In genomic region chr9:87516222-87516930, GRCh38 we compare ENCODE assay signal across 12 cellular contexts. TPM values are rescaled to one million over a fixed set of nuclear protein-coding genes. Genes with fewer than 3 reads are reported as not detected.
A peak's percentile ranks its signal among the peaks of the same experiment; 100 is the strongest.
DNase-seq lines count a peak whose midpoint lies in the region; ATAC-seq and TF ChIP-seq lines count a peak whose summit lies in the region.
"Had no signal": no experiment of that assay in that cellular context is flagged by ENCODE, and none has a peak within 500 bp of the region (broad histone marks: within the 10 kb centered on the region; RNA-seq: fewer than 3 reads in every experiment).

No MANE protein-coding gene starts in this region.

- intact Hi-C loops in thyroid gland (cut with DNase I): loop anchor here (10.0 kb wide), 1 partner anchor 48 kb away; no protein-coding TSS in a partner anchor

- peak in 46 of 76 experiments; percentile 3 to 66 (median 32) for DNase-seq in HUDEP-2 (lab: John Stamatoyannopoulos, UW; ENCODE audit: unreplicated experiment in 76 of 76)
- DNase-seq in thyroid gland: peak; percentile 9 to 27
- no peak for DNase-seq in amniotic stem cell (lab: John Stamatoyannopoulos, UW)
- no peak for DNase-seq in activated effector memory CD4-positive, alpha-beta T cell treated with Interleukin-2 at 50 U/mL for 16 hours
- no peak for DNase-seq in T-helper 2 cell treated with Interferon-gamma antibody and Interleukin-4, amounts not matched to agents 5 μg/mL and 100 μg/mL, for 36 hours (ENCODE audit: low spot score)
- DNase-seq: activated naive CD8-positive, alpha-beta T cell treated with anti-CD3 and anti-CD28 coated beads, Interleukin-2, amount 10 ng/mL, durations not matched to agents 7 days and 5 days; SHP77 treated with DMSO at 0.1 percent for 48 hours had no signal

- TF ChIP-seq CTCF in brain (conservative IDR thresholded peaks at IDR 0.05): no peak
- TF ChIP-seq CTCF in liver (IDR thresholded peaks at IDR 0.05; ENCODE audit: low read depth, low read length, missing input control): no peak
- TF ChIP-seq CTCF in thyroid gland (IDR thresholded peaks at IDR 0.05): no peak

- H3K9me3 ChIP-seq in liver (ENCODE audit: control insufficient read depth in 4 of 4, low read length in 3 of 4) (no peaks in the 10 kb centered on the region), thyroid gland (no peaks in the 10 kb centered on the region)

- peaks cover 0 to 6% (median 3%) of the 10 kb centered on the region in 4 donors for H3K36me3 ChIP-seq in liver (ENCODE audit: control insufficient read depth in 4 of 4, insufficient read depth in 3 of 4, low read depth in 1 of 4, low read length in 3 of 4)
- H3K36me3 ChIP-seq in thyroid gland: no peaks in the 10 kb centered on the region

- TF ChIP-seq POLR2A in thyroid gland (IDR thresholded peaks at IDR 0.05): no peak

- H3K36me3 Mint-ChIP-seq in brain: peaks cover 83% of the 10 kb centered on the region
- no peaks in the 10 kb centered on the region for H3K36me3 Mint-ChIP-seq in T-helper 2 cell treated with Interferon-gamma antibody and Interleukin-4, amounts not matched to agents 5 μg/mL and 100 μg/mL, for 36 hours (ENCODE audit: low read depth)
- H3K36me3 Mint-ChIP-seq: activated naive CD8-positive, alpha-beta T cell treated with anti-CD3 and anti-CD28 coated beads, Interleukin-2, amount 10 ng/mL, durations not matched to agents 7 days and 5 days; memory B cell; stimulated activated effector memory CD8-positive, alpha-beta T cell treated with anti-CD3 and anti-CD28 coated beads, Interleukin-12 subunit alpha, Interleukin-12 subunit beta, amount 100 ng/mL, for 72 hours had no signal

- WGBS in liver: 72% methylated on average over 12 of the region's 12 CpGs
- 75 to 85% methylated on average over 12 of the region's 12 CpGs for WGBS in thyroid gland, 2 donors

- H3K27ac Mint-ChIP-seq in brain: peak overlapping the region in 3 of 5 experiments; percentile 54 to 84 (median 83)
- no peak overlapping the region for H3K27ac Mint-ChIP-seq in T-helper 2 cell treated with Interferon-gamma antibody and Interleukin-4, amounts not matched to agents 5 μg/mL and 100 μg/mL, for 36 hours
- H3K27ac Mint-ChIP-seq: activated naive CD8-positive, alpha-beta T cell treated with anti-CD3 and anti-CD28 coated beads, Interleukin-2, amount 10 ng/mL, durations not matched to agents 7 days and 5 days; memory B cell; stimulated activated effector memory CD8-positive, alpha-beta T cell treated with anti-CD3 and anti-CD28 coated beads, Interleukin-12 subunit alpha, Interleukin-12 subunit beta, amount 100 ng/mL, for 72 hours had no signal

- H3K9ac ChIP-seq in liver (ENCODE audit: low read depth in 1 of 2, low read length in 2 of 2): no peak overlapping the region

- H3K27me3 ChIP-seq in liver (ENCODE audit: control insufficient read depth in 4 of 4, insufficient read depth in 4 of 4, low read length in 3 of 4): no peaks in the 10 kb centered on the region
- H3K27me3 ChIP-seq in thyroid gland: no peaks in the 10 kb centered on the region

- H3K4me1 ChIP-seq in liver (ENCODE audit: control insufficient read depth in 4 of 4, insufficient read depth in 4 of 4, low read length in 3 of 4) (peaks cover 2 to 46% (median 28%) of the 10 kb centered on the region in 4 donors), thyroid gland (peaks cover 12 to 21% of the 10 kb centered on the region in 2 donors)

- peak in 1 of 2 donors; percentile 13 for TF ChIP-seq RAD21 in liver (IDR thresholded peaks at IDR 0.05)

- H3K27ac ChIP-seq in liver (ENCODE audit: low read depth in 1 of 2, low read length in 2 of 2) (peak overlapping the region; percentile 49 to 65), thyroid gland (no peak overlapping the region)

- H3K4me3 Mint-ChIP-seq in brain: no peak overlapping the region
- H3K4me3 Mint-ChIP-seq in T-helper 2 cell treated with Interferon-gamma antibody and Interleukin-4, amounts not matched to agents 5 μg/mL and 100 μg/mL, for 36 hours: no peak overlapping the region
- H3K4me3 Mint-ChIP-seq: activated naive CD8-positive, alpha-beta T cell treated with anti-CD3 and anti-CD28 coated beads, Interleukin-2, amount 10 ng/mL, durations not matched to agents 7 days and 5 days; memory B cell; stimulated activated effector memory CD8-positive, alpha-beta T cell treated with anti-CD3 and anti-CD28 coated beads, Interleukin-12 subunit alpha, Interleukin-12 subunit beta, amount 100 ng/mL, for 72 hours had no signal

- peaks cover 4% of the 10 kb centered on the region for H3K27me3 Mint-ChIP-seq in brain
- H3K27me3 Mint-ChIP-seq in T-helper 2 cell treated with Interferon-gamma antibody and Interleukin-4, amounts not matched to agents 5 μg/mL and 100 μg/mL, for 36 hours (ENCODE audit: low read depth): peaks cover 2% of the 10 kb centered on the region

- H3K4me3 ChIP-seq in liver (ENCODE audit: low read depth in 1 of 3, low read length in 3 of 3) (no peak overlapping the region), thyroid gland (replicated peaks in 1 of 3) (no peak overlapping the region)

- peaks cover 0 to 20% (median 7%) of the 10 kb centered on the region in 5 experiments for H3K9me3 Mint-ChIP-seq in brain
- H3K9me3 Mint-ChIP-seq in T-helper 2 cell treated with Interferon-gamma antibody and Interleukin-4, amounts not matched to agents 5 μg/mL and 100 μg/mL, for 36 hours: no peaks in the 10 kb centered on the region
- H3K9me3 Mint-ChIP-seq: activated naive CD8-positive, alpha-beta T cell treated with anti-CD3 and anti-CD28 coated beads, Interleukin-2, amount 10 ng/mL, durations not matched to agents 7 days and 5 days; stimulated activated effector memory CD8-positive, alpha-beta T cell treated with anti-CD3 and anti-CD28 coated beads, Interleukin-12 subunit alpha, Interleukin-12 subunit beta, amount 100 ng/mL, for 72 hours had no signal

- ATAC-seq in HG03460 (IDR thresholded peaks at IDR 0.05; ENCODE audit: unreplicated experiment): no peak
- ATAC-seq: stimulated activated effector memory CD8-positive, alpha-beta T cell treated with anti-CD3 and anti-CD28 coated beads, Interleukin-12 subunit alpha, Interleukin-12 subunit beta, amount 100 ng/mL, for 72 hours had no signal

- H3K4me1 Mint-ChIP-seq in brain: peaks cover 78% of the 10 kb centered on the region
- no peaks in the 10 kb centered on the region for H3K4me1 Mint-ChIP-seq in T-helper 2 cell treated with Interferon-gamma antibody and Interleukin-4, amounts not matched to agents 5 μg/mL and 100 μg/mL, for 36 hours (ENCODE audit: low read depth)
- H3K4me1 Mint-ChIP-seq: activated naive CD8-positive, alpha-beta T cell treated with anti-CD3 and anti-CD28 coated beads, Interleukin-2, amount 10 ng/mL, durations not matched to agents 7 days and 5 days; stimulated activated effector memory CD8-positive, alpha-beta T cell treated with anti-CD3 and anti-CD28 coated beads, Interleukin-12 subunit alpha, Interleukin-12 subunit beta, amount 100 ng/mL, for 72 hours had no signal

TF ChIP-seq in liver, 16 proteins besides CTCF, POLR2A, EP300 and RAD21 (continues in another document):
- TF ChIP-seq HNF4A (conservative IDR thresholded peaks at IDR 0.05) (no peak), ATF3 (IDR thresholded peaks at IDR 0.05) (no peak), YY1 (IDR thresholded peaks at IDR 0.05) (no peak), TAF1 (conservative IDR thresholded peaks at IDR 0.05) (no peak), RXRA (IDR thresholded peaks at IDR 0.05) (peak in 1 of 2 donors; percentile 53), SP1 (IDR thresholded peaks at IDR 0.05) (peak; percentile 9), HNF4G (IDR thresholded peaks at IDR 0.05) (no peak), NR2F2 (IDR thresholded peaks at IDR 0.05) (peak; percentile 96)
- TF ChIP-seq, protein P1, sequence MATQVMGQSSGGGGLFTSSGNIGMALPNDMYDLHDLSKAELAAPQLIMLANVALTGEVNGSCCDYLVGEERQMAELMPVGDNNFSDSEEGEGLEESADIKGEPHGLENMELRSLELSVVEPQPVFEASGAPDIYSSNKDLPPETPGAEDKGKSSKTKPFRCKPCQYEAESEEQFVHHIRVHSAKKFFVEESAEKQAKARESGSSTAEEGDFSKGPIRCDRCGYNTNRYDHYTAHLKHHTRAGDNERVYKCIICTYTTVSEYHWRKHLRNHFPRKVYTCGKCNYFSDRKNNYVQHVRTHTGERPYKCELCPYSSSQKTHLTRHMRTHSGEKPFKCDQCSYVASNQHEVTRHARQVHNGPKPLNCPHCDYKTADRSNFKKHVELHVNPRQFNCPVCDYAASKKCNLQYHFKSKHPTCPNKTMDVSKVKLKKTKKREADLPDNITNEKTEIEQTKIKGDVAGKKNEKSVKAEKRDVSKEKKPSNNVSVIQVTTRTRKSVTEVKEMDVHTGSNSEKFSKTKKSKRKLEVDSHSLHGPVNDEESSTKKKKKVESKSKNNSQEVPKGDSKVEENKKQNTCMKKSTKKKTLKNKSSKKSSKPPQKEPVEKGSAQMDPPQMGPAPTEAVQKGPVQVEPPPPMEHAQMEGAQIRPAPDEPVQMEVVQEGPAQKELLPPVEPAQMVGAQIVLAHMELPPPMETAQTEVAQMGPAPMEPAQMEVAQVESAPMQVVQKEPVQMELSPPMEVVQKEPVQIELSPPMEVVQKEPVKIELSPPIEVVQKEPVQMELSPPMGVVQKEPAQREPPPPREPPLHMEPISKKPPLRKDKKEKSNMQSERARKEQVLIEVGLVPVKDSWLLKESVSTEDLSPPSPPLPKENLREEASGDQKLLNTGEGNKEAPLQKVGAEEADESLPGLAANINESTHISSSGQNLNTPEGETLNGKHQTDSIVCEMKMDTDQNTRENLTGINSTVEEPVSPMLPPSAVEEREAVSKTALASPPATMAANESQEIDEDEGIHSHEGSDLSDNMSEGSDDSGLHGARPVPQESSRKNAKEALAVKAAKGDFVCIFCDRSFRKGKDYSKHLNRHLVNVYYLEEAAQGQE (IDR thresholded peaks at IDR 0.05): no peak
- TF ChIP-seq, protein P2, sequence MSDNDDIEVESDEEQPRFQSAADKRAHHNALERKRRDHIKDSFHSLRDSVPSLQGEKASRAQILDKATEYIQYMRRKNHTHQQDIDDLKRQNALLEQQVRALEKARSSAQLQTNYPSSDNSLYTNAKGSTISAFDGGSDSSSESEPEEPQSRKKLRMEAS (IDR thresholded peaks at IDR 0.05): peak; percentile 40

RNA-seq across cellular contexts. Expression of gene DAPK1, which starts 18.7 kb away (rescaled TPM):
- polyA plus RNA-seq in brain (ENCODE audit: insufficient read depth, low read depth, low replicate concordance) (2.8 TPM), liver (10 to 100 TPM; 14.0 to 18.2 TPM)
- total RNA-seq in liver (10 to 100 TPM; 25.4 to 40.8 TPM), thyroid gland (10 to 100 TPM; 32.0 to 76.2 (median 38.2) TPM)

Comparison
In these comparisons a context has a peak if more than half of its experiments do, and no peak if none do; other contexts are left out.
1. DNase-seq: peak in HUDEP-2 (46 of 76) and thyroid gland (2 of 2); none in amniotic stem cell (single experiment), activated effector memory CD4-positive, alpha-beta T cell treated with Interleukin-2 at 50 U/mL for 16 hours (single experiment) and T-helper 2 cell treated with Interferon-gamma antibody and Interleukin-4, amounts not matched to agents 5 μg/mL and 100 μg/mL, for 36 hours (single experiment).
2. H3K27ac ChIP-seq: peak in liver (2 of 2); none in thyroid gland (0 of 3).